ENCODE assay signal across 17 cellular contexts in the genomic region with DNA sequence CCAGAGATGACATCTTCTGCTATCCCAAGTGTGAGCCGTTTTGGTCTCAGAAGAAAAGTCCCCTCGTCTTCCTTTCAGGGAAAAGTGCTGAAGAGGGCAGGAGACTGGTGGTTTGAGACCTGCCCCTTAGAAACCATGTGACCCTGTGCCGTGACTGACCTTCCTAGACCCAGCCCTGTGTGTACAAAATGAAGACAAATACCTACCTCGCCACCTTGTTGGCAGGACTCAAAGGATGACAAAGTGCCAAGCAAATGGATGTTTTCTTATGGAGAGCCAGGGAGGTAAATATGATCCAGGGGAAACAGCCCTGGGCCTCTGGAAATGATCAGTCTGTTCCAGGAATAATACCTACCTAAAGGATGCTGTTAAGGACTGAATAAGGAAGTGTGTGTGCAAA.
"Had no signal": no experiment of that assay in that cellular context is flagged by ENCODE, and none has a peak within 500 bp of the region (broad histone marks: within the 10 kb centered on the region; RNA-seq: fewer than 3 reads in every experiment).

No MANE protein-coding gene starts in this region.

- H3K27ac ChIP-seq: colonic mucosa, heart right ventricle, transverse colon had no signal

- H3K36me3 Mint-ChIP-seq: activated naive CD4-positive, alpha-beta T cell treated with anti-CD3 and anti-CD28 coated beads, Interleukin-2, amount 10 ng/mL, durations not matched to agents 7 days and 5 days had no signal

- H3K4me3 Mint-ChIP-seq: activated CD4-positive, alpha-beta T cell treated with anti-CD3 and anti-CD28 coated beads, Interleukin-2, amount 10 ng/mL, durations not matched to agents 7 days and 5 days; activated naive CD4-positive, alpha-beta T cell treated with anti-CD3 and anti-CD28 coated beads, Interleukin-2, amount 10 ng/mL, durations not matched to agents 7 days and 5 days; activated T-helper 17 cell treated with anti-CD3 and anti-CD28 coated beads, Interleukin-2, amount 50 U/mL, for 72 hours; nephron progenitor cell; T-helper 17 cell had no signal

- H3K4me1 ChIP-seq: colonic mucosa had no signal

- H3K4me3 ChIP-seq: colonic mucosa, gastrocnemius medialis, heart right ventricle, transverse colon had no signal

- H3K4me1 Mint-ChIP-seq: activated CD4-positive, alpha-beta T cell treated with anti-CD3 and anti-CD28 coated beads, Interleukin-2, amount 10 ng/mL, durations not matched to agents 7 days and 5 days; activated T-helper 17 cell treated with anti-CD3 and anti-CD28 coated beads, Interleukin-2, amount 50 U/mL, for 72 hours; T-helper 17 cell had no signal

- H3K36me3 ChIP-seq: colonic mucosa, gastrocnemius medialis, heart right ventricle, transverse colon had no signal

- H3K9me3 ChIP-seq: colonic mucosa, gastrocnemius medialis, heart right ventricle, transverse colon had no signal

- H3K9me3 Mint-ChIP-seq: activated CD4-positive, alpha-beta T cell treated with anti-CD3 and anti-CD28 coated beads, Interleukin-2, amount 10 ng/mL, durations not matched to agents 7 days and 5 days; activated naive CD4-positive, alpha-beta T cell treated with anti-CD3 and anti-CD28 coated beads, Interleukin-2, amount 10 ng/mL, durations not matched to agents 7 days and 5 days; activated T-helper 17 cell treated with anti-CD3 and anti-CD28 coated beads, Interleukin-2, amount 50 U/mL, for 72 hours; nephron progenitor cell had no signal

- H3K27ac Mint-ChIP-seq: activated CD4-positive, alpha-beta T cell treated with anti-CD3 and anti-CD28 coated beads, Interleukin-2, amount 10 ng/mL, durations not matched to agents 7 days and 5 days; activated naive CD4-positive, alpha-beta T cell treated with anti-CD3 and anti-CD28 coated beads, Interleukin-2, amount 10 ng/mL, durations not matched to agents 7 days and 5 days; activated T-helper 17 cell treated with anti-CD3 and anti-CD28 coated beads, Interleukin-2, amount 50 U/mL, for 72 hours; T-helper 17 cell had no signal

- H3K27me3 ChIP-seq: colonic mucosa, gastrocnemius medialis, heart right ventricle, transverse colon had no signal

- ATAC-seq: activated T-helper 17 cell treated with anti-CD3 and anti-CD28 coated beads, Interleukin-2, amount 50 U/mL, for 72 hours; gastrocnemius medialis; heart right ventricle; T-helper 17 cell had no signal

- FAIRE-seq: kidney, TTC549 had no signal

- DNase-seq: activated CD4-positive, alpha-beta T cell treated with anti-CD3 and anti-CD28 coated beads, Interleukin-2, amount 10 ng/mL, durations not matched to agents 7 days and 5 days; activated CD4-positive, CD25-positive, alpha-beta regulatory T cell; activated naive CD4-positive, alpha-beta T cell treated with anti-CD3 and anti-CD28 coated beads, Interleukin-2, amount 10 ng/mL, durations not matched to agents 7 days and 5 days; activated T-cell treated with anti-CD3 and anti-CD28 coated beads for 4 hours; caudate nucleus; colonic mucosa; effector CD4-positive, alpha-beta T cell; heart right ventricle; kidney; nephron progenitor cell; stimulated activated CD4-positive, alpha-beta T cell treated with anti-CD3 and anti-CD28 coated beads, Interleukin-15, amount 100 ng/mL, for 24 hours; stimulated activated CD4-positive, alpha-beta T cell treated with anti-CD3 and anti-CD28 coated beads, Interleukin-4, amount 100 ng/mL, for 4 hours; T-helper 17 cell; transverse colon had no signal

- H3K27me3 Mint-ChIP-seq: activated CD4-positive, alpha-beta T cell treated with anti-CD3 and anti-CD28 coated beads, Interleukin-2, amount 10 ng/mL, durations not matched to agents 7 days and 5 days; activated naive CD4-positive, alpha-beta T cell treated with anti-CD3 and anti-CD28 coated beads, Interleukin-2, amount 10 ng/mL, durations not matched to agents 7 days and 5 days; activated T-helper 17 cell treated with anti-CD3 and anti-CD28 coated beads, Interleukin-2, amount 50 U/mL, for 72 hours had no signal
